ENCODE assay signal across 21 cellular contexts in the genomic region with DNA sequence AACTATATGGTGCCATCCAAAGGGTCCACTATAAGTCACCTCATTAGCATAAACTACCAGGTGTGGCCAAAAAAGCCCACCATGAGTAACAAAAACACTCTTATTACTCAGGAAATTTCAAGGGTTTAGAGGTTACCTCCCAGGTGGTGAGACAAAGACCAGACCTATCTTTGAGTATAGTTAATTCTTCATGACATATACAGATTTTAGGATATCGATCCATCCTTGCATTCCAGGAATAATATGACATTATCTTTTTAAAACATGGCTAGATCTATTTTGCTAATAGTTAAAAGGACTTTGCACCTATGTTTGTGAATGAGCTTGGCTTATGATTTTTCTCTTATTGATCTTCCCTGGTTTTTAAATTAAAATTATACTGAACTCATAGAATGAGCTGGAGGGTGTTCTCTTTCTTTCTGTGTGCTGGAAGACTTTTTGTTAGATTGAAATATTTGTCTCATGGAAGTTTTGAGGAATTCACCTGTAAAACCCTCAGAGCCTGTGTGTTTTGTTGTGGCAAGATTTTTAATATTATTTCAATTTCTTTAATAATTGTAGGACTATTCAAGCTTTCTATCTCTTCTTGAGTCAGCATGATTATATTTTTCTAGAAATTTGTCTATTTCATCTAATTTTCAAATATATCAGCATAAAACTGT.
DNase-seq lines count a peak whose midpoint lies in the region; ATAC-seq, FAIRE-seq and TF ChIP-seq lines count a peak whose summit lies in the region.
"Had no signal": no experiment of that assay in that cellular context is flagged by ENCODE, and none has a peak within 500 bp of the region (broad histone marks: within the 10 kb centered on the region; RNA-seq: fewer than 3 reads in every experiment).

No MANE protein-coding gene starts in this region.

- H3F3A ChIP-seq in PC-9 (ENCODE audit: insufficient read depth, low read depth), result peaks cover 33% of the 10 kb centered on the region

- H3K9me3 ChIP-seq in A549 (peaks cover 31% of the 10 kb centered on the region), PC-9 (ENCODE audit: insufficient read depth, low read depth) (peaks cover 8% of the 10 kb centered on the region; the same call in 1 of the 2 replicates), K562 (replicated peaks; ENCODE audit: control insufficient read depth, insufficient read depth, low read depth, low read length) (peaks cover 7% of the 10 kb centered on the region), MG63 (peaks cover 4% of the 10 kb centered on the region)

- no peak for ATAC-seq in A549
- ATAC-seq in K562, result no peak
- ATAC-seq in GM19023 (IDR thresholded peaks at IDR 0.05; ENCODE audit: unreplicated experiment), result no peak
- no peak for ATAC-seq in GM21786 (IDR thresholded peaks at IDR 0.05; ENCODE audit: unreplicated experiment)
- ATAC-seq: CD8-positive, alpha-beta T cell; GM12878 had no signal

- POLR2A ChIA-PET in A549 (lab: Yijun Ruan, JAX) (no interaction called here), PC-9 (lab: Charles Lee; ENCODE audit: unreplicated experiment) (no interaction called here), K562 (lab: Yijun Ruan, JAX) (interaction anchor here (0.8 to 1.9 kb wide), 2 partner anchors 9 to 30 kb away, joined by 3 to 5 read pairs; no protein-coding TSS in a partner anchor)

- no TSS peak for BruUV-seq in PC-9 (replicated peaks; lab: Mats Ljungman, UMichigan)
- no TSS peak for BruUV-seq in K562 (replicated peaks; lab: Mats Ljungman, UMichigan)

- H3K4me1 ChIP-seq in A549, result peaks cover 39% of the 10 kb centered on the region
- peaks cover 30% of the 10 kb centered on the region for H3K4me1 ChIP-seq in PC-9 (replicated peaks; ENCODE audit: insufficient read depth)
- peaks cover 0 to 9% of the 10 kb centered on the region in 2 experiments; a peak in 2 of 5 replicates for H3K4me1 ChIP-seq in K562 (replicated peaks in 1 of 2; ENCODE audit: control insufficient read depth in 2 of 2, insufficient read depth in 2 of 2, low read length in 2 of 2)
- H3K4me1 ChIP-seq: BLaER1 had no signal

- no peaks in the 10 kb centered on the region for H3K36me3 ChIP-seq in PC-9 (ENCODE audit: low read depth)
- no peaks in the 10 kb centered on the region for H3K36me3 ChIP-seq in K562 (ENCODE audit: control insufficient read depth, insufficient read depth, low read length)
- H3K36me3 ChIP-seq in MG63, result no peaks in the 10 kb centered on the region
- H3K36me3 ChIP-seq: BLaER1 had no signal

- TF ChIP-seq EP300 in A549 (IDR thresholded peaks at IDR 0.05), result no peak
- no peak for TF ChIP-seq EP300 in K562 (IDR thresholded peaks at IDR 0.05; ENCODE audit: low read length)

- H3K9me1 ChIP-seq in K562 (ENCODE audit: control insufficient read depth, insufficient read depth, low read length), result no peaks in the 10 kb centered on the region

- H2AFZ ChIP-seq in PC-9 (no peak overlapping the region), K562 (ENCODE audit: low read depth, low read length) (no peak overlapping the region)
- H2AFZ ChIP-seq: GM23248 had no signal

- FAIRE-seq in A549 (lab: Jason Lieb, UNC), result no peak
- peak; percentile 11 for FAIRE-seq in G401.6 (lab: Jason Lieb, UNC)
- no peak for FAIRE-seq in K562 (lab: Jason Lieb, UNC)
- FAIRE-seq: GM12878, H1 had no signal

- no peaks in the 10 kb centered on the region for H4K20me1 ChIP-seq in PC-9 (ENCODE audit: insufficient read depth)
- H4K20me1 ChIP-seq in K562 (replicated peaks; ENCODE audit: control insufficient read depth, insufficient read depth, low read length), result no peaks in the 10 kb centered on the region
- H4K20me1 ChIP-seq: BLaER1 had no signal

- H3K27ac ChIP-seq in A549 (peak overlapping the region; percentile 60 to 98; a peak in 3 of 6 replicates), PC-9 (0 out of 2 replicates have a peak overlapping the region, but pooled peaks have one; percentile 100), K562 (ENCODE audit: extremely low read depth, low read depth, low read length) (no peak overlapping the region)
- H3K27ac ChIP-seq: BLaER1, C4-2B, GM23248 had no signal

- H3K4me3 ChIP-seq in A549, result no peak overlapping the region
- H3K4me3 ChIP-seq in PC-9, result no peak overlapping the region
- H3K4me3 ChIP-seq in K562, result no peak overlapping the region
- no peak overlapping the region for H3K4me3 ChIP-seq in MG63
- H3K4me3 ChIP-seq: BLaER1, GM12878, GM23248 had no signal

- CTCF ChIA-PET in A549 (lab: Yijun Ruan, JAX), result interaction anchor here (0.8 kb wide), 1 partner anchor 9 kb away, joined by 3 read pairs; no protein-coding TSS in a partner anchor
- CTCF ChIA-PET in PC-9 (lab: Charles Lee), result no interaction called here
- CTCF ChIA-PET in K562 (lab: Yijun Ruan, JAX; ENCODE audit: low intra/inter-chr PET ratio), result no interaction called here

- H3K79me2 ChIP-seq in PC-9 (ENCODE audit: low read depth), result no peaks in the 10 kb centered on the region
- H3K79me2 ChIP-seq in K562 (ENCODE audit: control insufficient read depth, insufficient read depth, low read length), result no peaks in the 10 kb centered on the region

- TF ChIP-seq RAD21 in A549 (conservative IDR thresholded peaks at IDR 0.05 in 1 of 2, IDR thresholded peaks at IDR 0.05 in 1 of 2) (no peak), K562 (CRISPR knock-in tag; conservative IDR thresholded peaks at IDR 0.05 in 1 of 2, IDR thresholded peaks at IDR 0.05 in 1 of 2) (no peak)

- intact Hi-C loops in PC-9 (cut with micrococcal nuclease; ENCODE audit: unreplicated experiment), result no loop called here
- intact Hi-C loops in K562 (cut with micrococcal nuclease), result no loop called here

- 95% methylated on average over 1 of the region's 1 CpG for WGBS in A549 (ENCODE audit: missing lambda C conversion rate)
- 4% methylated on average over 1 of the region's 1 CpG for WGBS in K562 (ENCODE audit: insufficient coverage, low coverage, missing lambda C conversion rate)

- no peak for DNase-seq in A549 (ENCODE audit: low read depth in 1 of 2, low spot score in 1 of 2)
- no peak for DNase-seq in PC-9
- no peak for DNase-seq in K562 (ENCODE audit: extremely low read depth in 1 of 4, low spot score in 3 of 4)
- no peak for DNase-seq in MG63
- DNase-seq: Caco-2; CD4-positive, CD25-positive, alpha-beta regulatory T cell; CD8-positive, alpha-beta T cell; DMS153; DND-41; GDM1; GM23248; H7; HCEC 1CT; HFFc6 had no signal

- H3K4me2 ChIP-seq in A549, result no peak overlapping the region
- H3K4me2 ChIP-seq in PC-9, result no peak overlapping the region
- no peak overlapping the region for H3K4me2 ChIP-seq in K562 (ENCODE audit: insufficient read depth, low read length)
- H3K4me2 ChIP-seq: BLaER1 had no signal

- in situ Hi-C loops in K562 (cut with MboI), result no loop called here

- no peak overlapping the region for H3K9ac ChIP-seq in K562 (ENCODE audit: insufficient read depth in 1 of 2, low read depth in 2 of 2, low read length in 2 of 2)
- H3K9ac ChIP-seq: BLaER1, GM23248 had no signal

- no peak for TF ChIP-seq CTCF in A549 (IDR thresholded peaks at IDR 0.05)
- no peak for TF ChIP-seq CTCF in PC-9 (conservative IDR thresholded peaks at IDR 0.05)
- no peak for TF ChIP-seq CTCF in K562 (IDR thresholded peaks at IDR 0.05 in 2 of 3, conservative IDR thresholded peaks at IDR 0.05 in 1 of 3; ENCODE audit: insufficient read depth in 2 of 3, low read depth in 1 of 3, low read length in 3 of 3)

- H3K27me3 ChIP-seq in PC-9 (ENCODE audit: insufficient read depth, low read depth) (no peaks in the 10 kb centered on the region), K562 (ENCODE audit: control insufficient read depth in 2 of 2, insufficient read depth in 2 of 2, low read length in 2 of 2) (no peaks in the 10 kb centered on the region; a peak in 1 of 5 replicates), MG63 (no peaks in the 10 kb centered on the region)
- H3K27me3 ChIP-seq: BLaER1 had no signal

- TF ChIP-seq POLR2A in A549 (IDR thresholded peaks at IDR 0.05; ENCODE audit: low read length) (no peak), K562 (conservative IDR thresholded peaks at IDR 0.05) (no peak)

- no peaks in the 10 kb centered on the region for H3K9me2 ChIP-seq in PC-9 (ENCODE audit: insufficient read depth)

TF ChIP-seq in A549, 52 proteins besides CTCF, POLR2A, EP300 and RAD21 (continues in another document):
- TF ChIP-seq, protein P1, sequence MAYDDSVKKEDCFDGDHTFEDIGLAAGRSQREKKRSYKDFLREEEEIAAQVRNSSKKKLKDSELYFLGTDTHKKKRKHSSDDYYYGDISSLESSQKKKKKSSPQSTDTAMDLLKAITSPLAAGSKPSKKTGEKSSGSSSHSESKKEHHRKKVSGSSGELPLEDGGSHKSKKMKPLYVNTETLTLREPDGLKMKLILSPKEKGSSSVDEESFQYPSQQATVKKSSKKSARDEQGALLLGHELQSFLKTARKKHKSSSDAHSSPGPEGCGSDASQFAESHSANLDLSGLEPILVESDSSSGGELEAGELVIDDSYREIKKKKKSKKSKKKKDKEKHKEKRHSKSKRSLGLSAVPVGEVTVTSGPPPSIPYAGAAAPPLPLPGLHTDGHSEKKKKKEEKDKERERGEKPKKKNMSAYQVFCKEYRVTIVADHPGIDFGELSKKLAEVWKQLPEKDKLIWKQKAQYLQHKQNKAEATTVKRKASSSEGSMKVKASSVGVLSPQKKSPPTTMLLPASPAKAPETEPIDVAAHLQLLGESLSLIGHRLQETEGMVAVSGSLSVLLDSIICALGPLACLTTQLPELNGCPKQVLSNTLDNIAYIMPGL (CRISPR knock-in tag; IDR thresholded peaks at IDR 0.05; ENCODE audit: borderline replicate concordance), result no peak

TF ChIP-seq in K562, 482 proteins besides CTCF, POLR2A, EP300 and RAD21 (continues in another document):
- TF ChIP-seq KAT2B (IDR thresholded peaks at IDR 0.05; ENCODE audit: low read depth, low read length), result no peak
- no peak for TF ChIP-seq CCAR2 (IDR thresholded peaks at IDR 0.05; ENCODE audit: low read depth, low read length)
- TF ChIP-seq ZNF324 (CRISPR knock-in tag; IDR thresholded peaks at IDR 0.05), result peak; percentile 98
- TF ChIP-seq GABPA (tag; conservative IDR thresholded peaks at IDR 0.05; ENCODE audit: low read depth), result no peak
- TF ChIP-seq ZNF695 (CRISPR knock-in tag; IDR thresholded peaks at IDR 0.05), result no peak
- TF ChIP-seq TRIM24 (IDR thresholded peaks at IDR 0.05), result peak in 1 of 2 experiments; percentile 23; a peak in 1 of 4 replicates
- no peak for TF ChIP-seq PTRF (tag; IDR thresholded peaks at IDR 0.05)
- no peak for TF ChIP-seq FIP1L1 (IDR thresholded peaks at IDR 0.05; ENCODE audit: low read depth, low read length, poor library complexity, severe bottlenecking)
- TF ChIP-seq TRIM28 (IDR thresholded peaks at IDR 0.05), result peak; percentile 50; the same call in 1 of the 2 replicates
- TF ChIP-seq ETV6 (IDR thresholded peaks at IDR 0.05; ENCODE audit: borderline replicate concordance in 1 of 2, low read depth in 2 of 2, low read length in 1 of 2), result no peak
- no peak for TF ChIP-seq ETV6 (CRISPR knock-in tag; IDR thresholded peaks at IDR 0.05; ENCODE audit: borderline replicate concordance)
- no peak for TF ChIP-seq CHD1 (IDR thresholded peaks at IDR 0.05; ENCODE audit: low read length)
